1 cellular context compared by ENCODE assay signal in genomic region chr11:34408580-34409172, GRCh38.
TF ChIP-seq lines count a peak whose summit lies in the region.

No MANE protein-coding gene starts in this region.

TF ChIP-seq in HepG2, 621 proteins besides CTCF, POLR2A, EP300 and RAD21 (continued from another document and continues in another):
- TF ChIP-seq E2F1 (CRISPR knock-in tag; IDR thresholded peaks at IDR 0.05) (no peak), ZNF569 (CRISPR knock-in tag; IDR thresholded peaks at IDR 0.05; ENCODE audit: borderline replicate concordance) (no peak), ZNF619 (CRISPR knock-in tag; IDR thresholded peaks at IDR 0.05) (no peak), PRPF4 (IDR thresholded peaks at IDR 0.05; ENCODE audit: low read depth, low read length, poor library complexity, severe bottlenecking) (no peak), ZBTB33 (CRISPR knock-in tag; IDR thresholded peaks at IDR 0.05) (no peak), PTBP1 (IDR thresholded peaks at IDR 0.05; ENCODE audit: low read depth, low read length, poor library complexity, severe bottlenecking) (no peak), RERE (CRISPR knock-in tag; IDR thresholded peaks at IDR 0.05; ENCODE audit: low read depth) (no peak), GATAD2A (CRISPR knock-in tag; IDR thresholded peaks at IDR 0.05) (0 out of 2 replicates have a peak, but pooled peaks have one; percentile 40), ZGPAT (CRISPR knock-in tag; IDR thresholded peaks at IDR 0.05) (0 out of 2 replicates have a peak, but pooled peaks have one; percentile 15), RXRB (CRISPR knock-in tag; IDR thresholded peaks at IDR 0.05; ENCODE audit: borderline replicate concordance) (0 out of 2 replicates have a peak, but pooled peaks have one; percentile 22), ZBTB14 (CRISPR knock-in tag; IDR thresholded peaks at IDR 0.05) (no peak), IRX3 (CRISPR knock-in tag; IDR thresholded peaks at IDR 0.05; ENCODE audit: borderline replicate concordance, low read depth) (no peak), ISL2 (CRISPR knock-in tag; IDR thresholded peaks at IDR 0.05) (no peak), AGO2 (optimal IDR thresholded peaks at IDR 0.05; ENCODE audit: low read depth, low read length) (no peak), ZNF597 (CRISPR knock-in tag; IDR thresholded peaks at IDR 0.05) (no peak), ELF1 (CRISPR knock-in tag; IDR thresholded peaks at IDR 0.05) (no peak), ZNF337 (CRISPR knock-in tag; IDR thresholded peaks at IDR 0.05; ENCODE audit: borderline replicate concordance, low read depth) (no peak), ZNF446 (CRISPR knock-in tag; IDR thresholded peaks at IDR 0.05) (no peak), ZNF567 (CRISPR knock-in tag; IDR thresholded peaks at IDR 0.05; ENCODE audit: borderline replicate concordance) (no peak), MED13 (CRISPR knock-in tag; IDR thresholded peaks at IDR 0.05) (no peak), ARID5B (CRISPR knock-in tag; IDR thresholded peaks at IDR 0.05) (peak; percentile 54; the same call in 1 of the 2 replicates), ESRRA (CRISPR knock-in tag; IDR thresholded peaks at IDR 0.05; ENCODE audit: low read depth) (no peak), ZBTB39 (CRISPR knock-in tag; IDR thresholded peaks at IDR 0.05) (no peak), SKI (IDR thresholded peaks at IDR 0.05; ENCODE audit: partially characterized antibody) (no peak), GFI1 (CRISPR knock-in tag; IDR thresholded peaks at IDR 0.05; ENCODE audit: borderline replicate concordance) (no peak), ZNF674 (CRISPR knock-in tag; IDR thresholded peaks at IDR 0.05; ENCODE audit: low read depth) (no peak), ZNF513 (CRISPR knock-in tag; conservative IDR thresholded peaks at IDR 0.05) (no peak), ZSCAN29 (CRISPR knock-in tag; conservative IDR thresholded peaks at IDR 0.05) (no peak), NR2F6 (IDR thresholded peaks at IDR 0.05) (no peak), NR2F6 (CRISPR knock-in tag; IDR thresholded peaks at IDR 0.05) (0 out of 2 replicates have a peak, but pooled peaks have one; percentile 25), THAP8 (CRISPR knock-in tag; IDR thresholded peaks at IDR 0.05; ENCODE audit: borderline replicate concordance) (no peak), ZNF652 (CRISPR knock-in tag; IDR thresholded peaks at IDR 0.05; ENCODE audit: borderline replicate concordance, low read depth) (no peak), NAIF1 (CRISPR knock-in tag; IDR thresholded peaks at IDR 0.05; ENCODE audit: borderline replicate concordance) (no peak), BRF2 (CRISPR knock-in tag; IDR thresholded peaks at IDR 0.05) (no peak), ZNF644 (CRISPR knock-in tag; IDR thresholded peaks at IDR 0.05; ENCODE audit: low read depth) (peak; percentile 42; the same call in 1 of the 2 replicates)
